Comparison of ENCODE assay signal across 34 cellular contexts in genomic region chr1:108523829-108524228, GRCh38.
"Had no signal": no experiment of that assay in that cellular context is flagged by ENCODE, and none has a peak within 500 bp of the region (broad histone marks: within the 10 kb centered on the region; RNA-seq: fewer than 3 reads in every experiment).

No MANE protein-coding gene starts in this region.

- H3K36me3 ChIP-seq: MG63 had no signal

- H3K27me3 ChIP-seq: MG63 had no signal

- H3K4me3 ChIP-seq: MG63 had no signal

- DNase-seq: Karpas-422, Kasumi-1, MG63, MM.1S, MV-4-11, NCI-H1048, NCI-H1092, NCI-H1092 treated with DMSO at 0.1 percent for 48 hours, NCI-H1105, NCI-H1105 treated with DMSO at 0.1 percent for 48 hours, NCI-H1417, NCI-H1417 treated with DMSO at 0.1 percent for 48 hours, NCI-H1436, NCI-H1436 treated with DMSO at 0.1 percent for 48 hours, NCI-H146, NCI-H1694, NCI-H1694 treated with DMSO at 0.1 percent for 48 hours, NCI-H187, NCI-H187 treated with DMSO at 0.1 percent for 48 hours, NCI-H1930, NCI-H2029, NCI-H2029 treated with DMSO at 0.1 percent for 48 hours, NCI-H2081, NCI-H2081 treated with DMSO at 0.1 percent for 48 hours, NCI-H2107, NCI-H2171, NCI-H2171 treated with DMSO at 0.1 percent for 48 hours, NCI-H2227 treated with DMSO at 0.1 percent for 48 hours, NCI-H226, NCI-H345, NCI-H446, NCI-H446 treated with DMSO at 0.1 percent for 48 hours, NCI-H510A, NCI-H510A treated with DMSO at 0.1 percent for 48 hours had no signal
